ENCODE assay signal across 16 cellular contexts in genomic region chr6:156425374-156425773, GRCh38.
A peak's percentile ranks its signal among the peaks of the same experiment; 100 is the strongest.
DNase-seq lines count a peak whose midpoint lies in the region; TF ChIP-seq lines count a peak whose summit lies in the region.
"Had no signal": no experiment of that assay in that cellular context is flagged by ENCODE, and none has a peak within 500 bp of the region (broad histone marks: within the 10 kb centered on the region; RNA-seq: fewer than 3 reads in every experiment).

No MANE protein-coding gene starts in this region.

- 81% methylated on average over 3 of the region's 3 CpGs for WGBS in suprapubic skin

- H3K4me3 ChIP-seq in AG04449 (ENCODE audit: low read depth, low read length) (no peak overlapping the region), suprapubic skin (no peak overlapping the region)
- H3K4me3 ChIP-seq: GM12878, pancreas had no signal

- TF ChIP-seq EP300 in suprapubic skin (IDR thresholded peaks at IDR 0.05), result no peak

- no peaks in the 10 kb centered on the region for H3K27me3 ChIP-seq in suprapubic skin
- H3K27me3 ChIP-seq: pancreas had no signal

- no peak for TF ChIP-seq CTCF in AG04449 (IDR thresholded peaks at IDR 0.05; ENCODE audit: insufficient read depth, low read length, missing control alignments)
- no peak for TF ChIP-seq CTCF in RWPE1 (conservative IDR thresholded peaks at IDR 0.05; ENCODE audit: low read depth)
- TF ChIP-seq CTCF in suprapubic skin (IDR thresholded peaks at IDR 0.05), result no peak

- POLR2A ChIA-PET in AG04449 (lab: Yijun Ruan, JAX), result no interaction called here
- POLR2A ChIA-PET in RWPE1 (lab: Yijun Ruan, JAX; ENCODE audit: low non-redundant PET), result no interaction called here

- CTCF ChIA-PET in AG04449 (lab: Yijun Ruan, JAX) (no interaction called here), RWPE1 (lab: Yijun Ruan, JAX) (interaction anchor here (0.6 kb wide), 1 partner anchor 16 kb away, joined by 3 read pairs; no protein-coding TSS in a partner anchor)

- H3K27ac ChIP-seq in RWPE1 (no peak overlapping the region), suprapubic skin (no peak overlapping the region)

- peaks cover 7% of the 10 kb centered on the region for H3K9me3 ChIP-seq in suprapubic skin
- H3K9me3 ChIP-seq: pancreas had no signal

- peaks cover 22% of the 10 kb centered on the region for H3K4me1 ChIP-seq in suprapubic skin
- H3K4me1 ChIP-seq: pancreas had no signal

- TF ChIP-seq POLR2A in suprapubic skin (IDR thresholded peaks at IDR 0.05), result no peak

- DNase-seq in AG04449 (ENCODE audit: low read depth, low spot score) (peak; percentile 91), HT1080 (ENCODE audit: low read depth) (peak; percentile 76), brain pericyte (ENCODE audit: low read depth, low spot score) (peak; percentile 88), kidney glomerular epithelial cell (lab: John Stamatoyannopoulos, UW) (peak; percentile 55), RWPE1 (ENCODE audit: low spot score) (no peak), suprapubic skin (ENCODE audit: low spot score in 2 of 2) (no peak), GOT3 (lab: John Stamatoyannopoulos, UW) (no peak)
- DNase-seq in activated CD8-positive, alpha-beta memory T cell treated with anti-CD3 and anti-CD28 coated beads, Interleukin-2, amount 50 U/mL, for 4 hours, result no peak
- DNase-seq: activated T-cell treated with anti-CD3 and anti-CD28 coated beads, Interleukin-2, amount 50 U/mL, for 72 hours; aorta; Kasumi-1; mesendoderm; NCI-H187 treated with DMSO at 0.1 percent for 48 hours; pancreas; stimulated activated CD4-positive, alpha-beta T cell treated with anti-CD3 and anti-CD28 coated beads, Interleukin-1b, Interleukin-23, amount 100 ng/mL, for 48 hours had no signal

- no peaks in the 10 kb centered on the region for H3K36me3 ChIP-seq in suprapubic skin
- H3K36me3 ChIP-seq: pancreas had no signal

Comparison
In these comparisons a context has a peak if more than half of its experiments do, and no peak if none do; other contexts are left out.
1. DNase-seq: peak in AG04449 (single experiment), HT1080 (single experiment), brain pericyte (single experiment) and kidney glomerular epithelial cell (single experiment); none in activated CD8-positive, alpha-beta memory T cell treated with anti-CD3 and anti-CD28 coated beads, Interleukin-2, amount 50 U/mL, for 4 hours (single experiment), RWPE1 (single experiment), suprapubic skin (0 of 2) and GOT3 (single experiment).